Comparison of ENCODE assay signal across 9 cellular contexts in the genomic region with DNA sequence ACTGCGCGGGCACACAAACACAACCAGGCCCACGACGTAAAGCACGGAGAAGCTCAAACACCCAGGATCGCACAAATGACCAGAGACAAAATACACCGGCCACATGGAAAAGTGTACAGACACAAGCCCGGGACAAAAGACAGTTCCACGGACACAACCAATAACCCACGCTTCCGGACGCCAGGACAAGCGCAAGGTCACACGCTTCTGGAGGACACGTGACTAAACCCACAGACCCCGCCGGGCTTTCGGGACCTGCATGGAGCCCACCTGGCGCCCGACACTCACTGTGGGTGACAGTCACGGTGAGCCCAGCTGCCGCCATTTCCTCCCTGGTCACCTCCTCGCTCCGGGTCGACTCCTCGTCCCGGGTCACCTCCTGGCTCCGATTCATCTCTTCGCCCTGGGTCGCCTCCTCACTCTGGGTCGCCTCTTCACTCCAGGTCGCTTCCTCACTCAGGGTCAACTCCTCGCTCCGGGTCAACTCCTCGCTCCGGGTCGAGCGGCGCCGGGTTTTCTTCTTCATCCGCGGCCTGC. TPM values are rescaled to one million over a fixed set of nuclear protein-coding genes. Genes with fewer than 3 reads are reported as not detected.
DNase-seq lines count a peak whose midpoint lies in the region; ATAC-seq, FAIRE-seq and TF ChIP-seq lines count a peak whose summit lies in the region.
"Had no signal": no experiment of that assay in that cellular context is flagged by ENCODE, and none has a peak within 500 bp of the region (broad histone marks: within the 10 kb centered on the region; RNA-seq: fewer than 3 reads in every experiment).

No MANE protein-coding gene starts in this region.

- no peak for TF ChIP-seq EP300 in K562 (IDR thresholded peaks at IDR 0.05; ENCODE audit: low read length)

- TF ChIP-seq POLR2A in K562 (conservative IDR thresholded peaks at IDR 0.05), result no peak

- H2AFZ ChIP-seq in K562 (ENCODE audit: low read depth, low read length), result peak overlapping the region; percentile 72

- peaks cover 69% of the 10 kb centered on the region for H3K79me2 ChIP-seq in K562 (ENCODE audit: control insufficient read depth, insufficient read depth, low read length)

- no peaks in the 10 kb centered on the region for H3K9me1 ChIP-seq in K562 (ENCODE audit: control insufficient read depth, insufficient read depth, low read length)

- BruUV-seq in K562 (replicated peaks; lab: Mats Ljungman, UMichigan), result TSS peak; percentile 39

- peak; percentile 21 for ATAC-seq in GM19025 (IDR thresholded peaks at IDR 0.05; ENCODE audit: low read depth, unreplicated experiment)
- ATAC-seq in HG03159 (IDR thresholded peaks at IDR 0.05; ENCODE audit: unreplicated experiment), result peak; percentile 31
- peak; percentile 10 for ATAC-seq in SK-N-SH treated with all-trans-retinoic acid at 6 μM for 48 hours
- ATAC-seq in K562, result peak; percentile 21

- FAIRE-seq in K562 (lab: Jason Lieb, UNC), result no peak

- intact Hi-C loops in K562 (cut with micrococcal nuclease), result loop anchor here (1.0 to 2.0 kb wide), 2 partner anchors 23 to 26 kb away; partner anchors contain the start of genes NFX1 and SPINK4

- H3K9me3 ChIP-seq in BLaER1, result no peaks in the 10 kb centered on the region
- no peaks in the 10 kb centered on the region for H3K9me3 ChIP-seq in K562 (replicated peaks; ENCODE audit: control insufficient read depth, insufficient read depth, low read depth, low read length)
- H3K9me3 ChIP-seq in iPS-18a (ENCODE audit: control insufficient read depth, low read depth, low read length), result no peaks in the 10 kb centered on the region
- no peaks in the 10 kb centered on the region for H3K9me3 ChIP-seq in skeletal muscle satellite cell (replicated peaks; ENCODE audit: low read length)

- in situ Hi-C loops in K562 (cut with MboI), result no loop called here

- TF ChIP-seq RAD21 in K562 (CRISPR knock-in tag; conservative IDR thresholded peaks at IDR 0.05 in 1 of 2, IDR thresholded peaks at IDR 0.05 in 1 of 2), result no peak

- POLR2A ChIA-PET in K562 (lab: Yijun Ruan, JAX), result interaction anchor here (0.6 to 2.5 kb wide), 5 partner anchors 10 to 239 kb away, joined by 3 to 23 read pairs (median 4); partner anchors contain the start of gene DNAJA1

- 0% methylated on average over 33 of the region's 42 CpGs for WGBS in K562 (ENCODE audit: insufficient coverage, low coverage, missing lambda C conversion rate)

- H4K20me1 ChIP-seq in BLaER1, result peaks cover 21% of the 10 kb centered on the region; the same call in 1 of the 2 replicates
- no peaks in the 10 kb centered on the region for H4K20me1 ChIP-seq in K562 (replicated peaks; ENCODE audit: control insufficient read depth, insufficient read depth, low read length)

- H3K4me3 ChIP-seq in BLaER1 (peak overlapping the region; percentile 98), K562 (peak overlapping the region; percentile 80), iPS-18a (ENCODE audit: low read length) (peak overlapping the region; percentile 74), skeletal muscle satellite cell (ENCODE audit: low read length) (peak overlapping the region; percentile 74)

- H3K27ac ChIP-seq in BLaER1 (peak overlapping the region; percentile 92), K562 (ENCODE audit: extremely low read depth, low read depth, low read length) (peak overlapping the region; percentile 94), iPS-18a (ENCODE audit: low read length) (no peak overlapping the region)

- H3K27me3 ChIP-seq in BLaER1, result no peaks in the 10 kb centered on the region
- no peaks in the 10 kb centered on the region for H3K27me3 ChIP-seq in K562 (ENCODE audit: control insufficient read depth in 2 of 2, insufficient read depth in 2 of 2, low read length in 2 of 2)
- H3K27me3 ChIP-seq in iPS-18a (ENCODE audit: control insufficient read depth, insufficient read depth, low read length), result no peaks in the 10 kb centered on the region
- H3K27me3 ChIP-seq in skeletal muscle satellite cell (ENCODE audit: control insufficient read depth, insufficient read depth, low read length), result no peaks in the 10 kb centered on the region

- CTCF ChIA-PET in K562 (lab: Yijun Ruan, JAX; ENCODE audit: low intra/inter-chr PET ratio), result no interaction called here

- H3K36me3 ChIP-seq in BLaER1 (peaks cover 68% of the 10 kb centered on the region), K562 (ENCODE audit: control insufficient read depth, insufficient read depth, low read length) (peaks cover 65% of the 10 kb centered on the region), iPS-18a (ENCODE audit: control insufficient read depth, low read depth, low read length) (peaks cover 47% of the 10 kb centered on the region), skeletal muscle satellite cell (ENCODE audit: insufficient read depth, low read length) (peaks cover 54% of the 10 kb centered on the region)

- peaks cover 40% of the 10 kb centered on the region for H3K4me1 ChIP-seq in BLaER1
- H3K4me1 ChIP-seq in K562 (replicated peaks in 1 of 2; ENCODE audit: control insufficient read depth in 2 of 2, insufficient read depth in 2 of 2, low read length in 2 of 2), result peaks cover 5 to 28% of the 10 kb centered on the region in 2 experiments; a peak in 3 of 5 replicates
- no peaks in the 10 kb centered on the region for H3K4me1 ChIP-seq in iPS-18a (ENCODE audit: control insufficient read depth, low read depth, low read length)
- peaks cover 14% of the 10 kb centered on the region for H3K4me1 ChIP-seq in skeletal muscle satellite cell (ENCODE audit: control insufficient read depth, insufficient read depth, low read length)

- 0 out of 6 replicates have a peak, but pooled peaks of 1 of the 3 experiments have one; percentile 3 for TF ChIP-seq CTCF in K562 (IDR thresholded peaks at IDR 0.05 in 2 of 3, conservative IDR thresholded peaks at IDR 0.05 in 1 of 3; ENCODE audit: insufficient read depth in 2 of 3, low read depth in 1 of 3, low read length in 3 of 3)

- peak overlapping the region; percentile 89 for H3K9ac ChIP-seq in BLaER1
- H3K9ac ChIP-seq in K562 (ENCODE audit: insufficient read depth in 1 of 2, low read depth in 2 of 2, low read length in 2 of 2), result peak overlapping the region; percentile 96 to 100
- H3K9ac ChIP-seq in iPS-18a (ENCODE audit: low read length), result peak overlapping the region; percentile 71
- H3K9ac ChIP-seq in skeletal muscle satellite cell (ENCODE audit: low read depth, low read length), result peak overlapping the region; percentile 92

- DNase-seq in K562 (ENCODE audit: extremely low read depth in 1 of 4, low spot score in 3 of 4) (peak in 1 of 4 experiments; percentile 49), NCI-H1048 (lab: John Stamatoyannopoulos, UW) (no peak)

- H3K4me2 ChIP-seq in BLaER1 (peak overlapping the region; percentile 90), K562 (ENCODE audit: insufficient read depth, low read length) (peak overlapping the region; percentile 89), skeletal muscle satellite cell (ENCODE audit: low read length) (peak overlapping the region; percentile 79)

RNA-seq across cellular contexts. Expression of gene BAG1, which starts 0.5 kb away (rescaled TPM):
- 64.8 and 75.0 TPM in 2 replicates for total RNA-seq in K562 (2011; cell fraction: chromatin; rRNA removed; ENCODE audit: low replicate concordance)
- total RNA-seq in K562 (2011; cell fraction: nucleolus; rRNA removed), result 51.1 and 58.0 TPM in 2 replicates
- total RNA-seq in K562 (2011; cell fraction: nucleoplasm; rRNA removed), result 69.4 and 101 TPM in 2 replicates
- total RNA-seq in K562 (2014; rRNA removed) (76.1 and 106 TPM in 2 replicates), K562 (2014; rRNA removed; fragmentation: Illumina TruSeq; extraction: Trizol) (56.0 and 57.6 TPM in 2 replicates), K562 (2015; rRNA removed; fragmentation: Illumina TruSeq; extraction: Trizol) (56.0 and 59.2 TPM in 2 replicates), K562 (2021) (86.6 and 94.5 TPM in 2 replicates)
- polyA plus RNA-seq in K562 (2011; rRNA removed) (30.3 and 46.1 TPM in 2 replicates), K562 (2014; fragmentation: Illumina TruSeq; extraction: Trizol) (56.9 and 60.0 TPM in 2 replicates), K562 (2014; fragmentation: Nextera tagmentation; extraction: Ambion mirVana) (10 to 100 TPM in 1 of 2 experiments, 1 to 10 TPM in 1; 9.7 to 10.0 TPM), K562 (2014; rRNA removed) (103 and 120 TPM in 2 replicates)
- 22.2 and 23.4 TPM in 2 replicates for polyA plus RNA-seq in K562 (2011; cell fraction: cytosol; rRNA removed)
- polyA plus RNA-seq in K562 (2011; cell fraction: nucleus; rRNA removed), result 22.2 and 25.2 TPM in 2 replicates
- polyA plus RNA-seq in K562 (2012), result 56.8 and 58.7 TPM in 2 replicates
- 26.4 TPM in 2 replicates for polyA minus RNA-seq in K562 (2011; rRNA and poly(A)+ RNA removed)
- 13.6 and 14.4 TPM in 2 replicates for polyA minus RNA-seq in K562 (2011; cell fraction: cytosol; rRNA and poly(A)+ RNA removed)
- 27.6 and 40.3 TPM in 2 replicates for polyA minus RNA-seq in K562 (2011; cell fraction: nucleus; rRNA and poly(A)+ RNA removed)
- 15.7 and 30.4 TPM in 2 replicates for total RNA-seq in skeletal muscle satellite cell (2012; rRNA removed)

RNA-seq across cellular contexts. Expression of gene CHMP5, which starts 0.8 kb away (rescaled TPM):
- total RNA-seq in K562 (2011; cell fraction: chromatin; rRNA removed; ENCODE audit: low replicate concordance), result 5.5 and 19.4 TPM in 2 replicates
- total RNA-seq in K562 (2011; cell fraction: nucleolus; rRNA removed), result 4.7 and 5.7 TPM in 2 replicates
- 14.0 and 18.7 TPM in 2 replicates for total RNA-seq in K562 (2011; cell fraction: nucleoplasm; rRNA removed)
- total RNA-seq in K562 (2014; rRNA removed), result 34.2 and 42.8 TPM in 2 replicates
- total RNA-seq in K562 (2014; rRNA removed; fragmentation: Illumina TruSeq; extraction: Trizol), result 59.9 and 71.6 TPM in 2 replicates
- 33.8 and 36.5 TPM in 2 replicates for total RNA-seq in K562 (2015; rRNA removed; fragmentation: Illumina TruSeq; extraction: Trizol)
- total RNA-seq in K562 (2021), result 36.0 and 39.3 TPM in 2 replicates
- polyA plus RNA-seq in K562 (2011; rRNA removed), result 53.3 and 67.2 TPM in 2 replicates
- 9.2 and 27.3 TPM in 2 replicates for polyA plus RNA-seq in K562 (2011; cell fraction: cytosol; rRNA removed)
- 8.0 and 17.0 TPM in 2 replicates for polyA plus RNA-seq in K562 (2011; cell fraction: nucleus; rRNA removed)
- polyA plus RNA-seq in K562 (2012), result 38.2 and 46.2 TPM in 2 replicates
- polyA plus RNA-seq in K562 (2014; fragmentation: Illumina TruSeq; extraction: Trizol), result 50.9 and 53.0 TPM in 2 replicates
- polyA plus RNA-seq in K562 (2014; fragmentation: Nextera tagmentation; extraction: Ambion mirVana), result 100 to 1,000 TPM in 1 of 2 experiments, 10 to 100 TPM in 1; 99.5 to 105 TPM
- polyA plus RNA-seq in K562 (2014; rRNA removed), result 53.0 and 54.9 TPM in 2 replicates
- polyA minus RNA-seq in K562 (2011; rRNA and poly(A)+ RNA removed), result 50.1 and 53.8 TPM in 2 replicates
- 13.8 and 14.3 TPM in 2 replicates for polyA minus RNA-seq in K562 (2011; cell fraction: cytosol; rRNA and poly(A)+ RNA removed)
- polyA minus RNA-seq in K562 (2011; cell fraction: nucleus; rRNA and poly(A)+ RNA removed), result 4.0 and 5.9 TPM in 2 replicates
- 62.3 and 71.7 TPM in 2 replicates for total RNA-seq in skeletal muscle satellite cell (2012; rRNA removed)

RNA-seq across cellular contexts. Expression of gene SPINK4, which starts 24.0 kb away (rescaled TPM):
- total RNA-seq in K562 (2011; cell fraction: chromatin; rRNA removed; ENCODE audit: low replicate concordance), result not detected in 2 replicates
- not detected in 2 replicates for total RNA-seq in K562 (2011; cell fraction: nucleolus; rRNA removed)
- not detected in 2 replicates for total RNA-seq in K562 (2011; cell fraction: nucleoplasm; rRNA removed)
- total RNA-seq in K562 (2014; rRNA removed) (not detected in 2 replicates), K562 (2014; rRNA removed; fragmentation: Illumina TruSeq; extraction: Trizol) (1.1 and 1.6 TPM in 2 replicates), K562 (2015; rRNA removed; fragmentation: Illumina TruSeq; extraction: Trizol) (not detected in 2 replicates), K562 (2021) (0.80 TPM in 1 of 2 replicates, not detected in the other)
- polyA plus RNA-seq in K562 (2011; rRNA removed) (0.74 and 1.1 TPM in 2 replicates), K562 (2014; fragmentation: Illumina TruSeq; extraction: Trizol) (2.0 and 2.1 TPM in 2 replicates), K562 (2014; fragmentation: Nextera tagmentation; extraction: Ambion mirVana) (1 to 10 TPM; 3.9 to 5.5 TPM), K562 (2014; rRNA removed) (2.1 and 5.1 TPM in 2 replicates)
- 1.3 TPM in 1 of 2 replicates, not detected in the other for polyA plus RNA-seq in K562 (2011; cell fraction: cytosol; rRNA removed)
- polyA plus RNA-seq in K562 (2011; cell fraction: nucleus; rRNA removed), result not detected in 2 replicates
- 0.92 and 2.0 TPM in 2 replicates for polyA plus RNA-seq in K562 (2012)
- not detected in 2 replicates for polyA minus RNA-seq in K562 (2011; rRNA and poly(A)+ RNA removed)
- 11.9 and 19.0 TPM in 2 replicates for polyA minus RNA-seq in K562 (2011; cell fraction: cytosol; rRNA and poly(A)+ RNA removed)
- polyA minus RNA-seq in K562 (2011; cell fraction: nucleus; rRNA and poly(A)+ RNA removed), result 3.2 TPM in 1 of 2 replicates, not detected in the other
- total RNA-seq in skeletal muscle satellite cell (2012; rRNA removed), result not detected in 2 replicates
- total RNA-seq: T-helper 1 cell treated with Interleukin-12 subunit alpha and Interleukin-12 subunit beta and Interleukin-4 antibody, amounts not matched to agents 30 ng/mL and 1 ng/mL, for 36 hours had no signal

RNA-seq across cellular contexts. Expression of gene NFX1, which starts 26.3 kb away (rescaled TPM):
- total RNA-seq in K562 (2011; cell fraction: chromatin; rRNA removed; ENCODE audit: low replicate concordance), result 66.7 and 97.6 TPM in 2 replicates
- total RNA-seq in K562 (2011; cell fraction: nucleolus; rRNA removed), result 38.2 and 46.5 TPM in 2 replicates
- total RNA-seq in K562 (2011; cell fraction: nucleoplasm; rRNA removed), result 46.0 and 51.6 TPM in 2 replicates
- total RNA-seq in K562 (2014; rRNA removed) (22.1 and 23.8 TPM in 2 replicates), K562 (2014; rRNA removed; fragmentation: Illumina TruSeq; extraction: Trizol) (26.3 and 28.7 TPM in 2 replicates), K562 (2015; rRNA removed; fragmentation: Illumina TruSeq; extraction: Trizol) (24.8 and 26.8 TPM in 2 replicates), K562 (2021) (29.9 and 30.8 TPM in 2 replicates)
- polyA plus RNA-seq in K562 (2011; rRNA removed) (36.5 and 38.9 TPM in 2 replicates), K562 (2014; fragmentation: Illumina TruSeq; extraction: Trizol) (32.7 and 38.5 TPM in 2 replicates), K562 (2014; fragmentation: Nextera tagmentation; extraction: Ambion mirVana) (10 to 100 TPM in 1 of 2 experiments, 1 to 10 TPM in 1; 8.8 to 32.5 TPM), K562 (2014; rRNA removed) (24.0 TPM in 2 replicates)
- polyA plus RNA-seq in K562 (2011; cell fraction: cytosol; rRNA removed), result 37.3 and 38.7 TPM in 2 replicates
- 31.5 and 51.2 TPM in 2 replicates for polyA plus RNA-seq in K562 (2011; cell fraction: nucleus; rRNA removed)
- 24.7 and 28.0 TPM in 2 replicates for polyA plus RNA-seq in K562 (2012)
- 86.2 and 99.5 TPM in 2 replicates for polyA minus RNA-seq in K562 (2011; rRNA and poly(A)+ RNA removed)
- 17.6 and 30.2 TPM in 2 replicates for polyA minus RNA-seq in K562 (2011; cell fraction: cytosol; rRNA and poly(A)+ RNA removed)
- polyA minus RNA-seq in K562 (2011; cell fraction: nucleus; rRNA and poly(A)+ RNA removed), result 29.8 and 38.5 TPM in 2 replicates
- total RNA-seq in skeletal muscle satellite cell (2012; rRNA removed), result 19.9 and 24.3 TPM in 2 replicates
